In genomic region chr2:204065571-204065970, GRCh38 we compare ENCODE assay signal across 33 cellular contexts.
"Had no signal": no experiment of that assay in that cellular context is flagged by ENCODE, and none has a peak within 500 bp of the region (broad histone marks: within the 10 kb centered on the region; RNA-seq: fewer than 3 reads in every experiment).

No MANE protein-coding gene starts in this region.

- H3K27ac Mint-ChIP-seq: activated CD4-positive, alpha-beta T cell treated with anti-CD3 and anti-CD28 coated beads, Interleukin-2, amount 10 ng/mL, durations not matched to agents 24 days and 14 days; activated CD8-positive, alpha-beta T cell treated with anti-CD3 and anti-CD28 coated beads for 36 hours; activated naive CD8-positive, alpha-beta T cell treated with anti-CD3 and anti-CD28 coated beads for 36 hours; activated T-cell treated with anti-CD3 and anti-CD28 coated beads, Interleukin-2, amount 50 U/mL, for 72 hours; activated T-helper 17 cell treated with anti-CD3 and anti-CD28 coated beads, Interleukin-2, amount 50 U/mL, for 72 hours; T-helper 1 cell treated with Interleukin-12 subunit alpha and Interleukin-12 subunit beta and Interleukin-4 antibody, amounts not matched to agents 30 μg/mL and 1 μg/mL, for 36 hours; T-helper 2 cell treated with Interferon-gamma antibody and Interleukin-4, amounts not matched to agents 5 μg/mL and 100 μg/mL, for 36 hours had no signal

- H3K4me3 Mint-ChIP-seq: activated CD4-positive, alpha-beta T cell treated with anti-CD3 and anti-CD28 coated beads, Interleukin-2, amount 10 ng/mL, durations not matched to agents 24 days and 14 days; activated CD8-positive, alpha-beta T cell treated with anti-CD3 and anti-CD28 coated beads for 36 hours; activated naive CD8-positive, alpha-beta T cell treated with anti-CD3 and anti-CD28 coated beads for 36 hours; activated T-cell treated with anti-CD3 and anti-CD28 coated beads, Interleukin-2, amount 50 U/mL, for 72 hours; activated T-helper 17 cell treated with anti-CD3 and anti-CD28 coated beads, Interleukin-2, amount 50 U/mL, for 72 hours; T-helper 1 cell treated with Interleukin-12 subunit alpha and Interleukin-12 subunit beta and Interleukin-4 antibody, amounts not matched to agents 30 μg/mL and 1 μg/mL, for 36 hours; T-helper 2 cell treated with Interferon-gamma antibody and Interleukin-4, amounts not matched to agents 5 μg/mL and 100 μg/mL, for 36 hours had no signal

- DNase-seq: activated CD4-positive, alpha-beta T cell treated with anti-CD3 and anti-CD28 coated beads, Interleukin-2, amount 10 ng/mL, durations not matched to agents 24 days and 14 days; activated CD4-positive, alpha-beta T cell treated with anti-CD3 and anti-CD28 coated beads, Interleukin-2, amount 50 U/mL, for 4 hours; activated CD8-positive, alpha-beta T cell treated with anti-CD3 and anti-CD28 coated beads for 36 hours; activated effector memory CD4-positive, alpha-beta T cell treated with anti-CD3 and anti-CD28 coated beads, Interleukin-2, amount 50 U/mL, for 16 hours; activated naive CD4-positive, alpha-beta T cell; activated naive CD4-positive, alpha-beta T cell treated with anti-CD3 and anti-CD28 coated beads, Interleukin-2, amount 50 U/mL, for 16 hours; activated naive CD8-positive, alpha-beta T cell treated with anti-CD3 and anti-CD28 coated beads for 36 hours; activated T-cell treated with anti-CD3 and anti-CD28 coated beads, Interleukin-2, amount 50 U/mL, for 1 hour; activated T-cell treated with anti-CD3 and anti-CD28 coated beads, Interleukin-2, amount 50 U/mL, for 72 hours; amniotic stem cell; aorta; body of pancreas; Kasumi-1; MM.1S; MV-4-11; NCI-H1092; NCI-H1436 treated with DMSO at 0.1 percent for 48 hours; NCI-H187; NCI-H2029 treated with DMSO at 0.1 percent for 48 hours; NCI-H2107; NCI-H2171; NCI-H510A; NCI-H526; NCI-H748 treated with DMSO at 0.1 percent for 48 hours; NK-92 treated with Interleukin-12 subunit alpha and Interleukin-12 subunit beta, amount 100 ng/mL, for 24 hours; PC-3; Peyer's patch; RPMI8226; SHP77 treated with DMSO at 0.1 percent for 48 hours; SK-N-SH had no signal

- H3K9me3 Mint-ChIP-seq: activated CD8-positive, alpha-beta T cell treated with anti-CD3 and anti-CD28 coated beads for 36 hours; activated naive CD8-positive, alpha-beta T cell treated with anti-CD3 and anti-CD28 coated beads for 36 hours; activated T-cell treated with anti-CD3 and anti-CD28 coated beads, Interleukin-2, amount 50 U/mL, for 72 hours; activated T-helper 17 cell treated with anti-CD3 and anti-CD28 coated beads, Interleukin-2, amount 50 U/mL, for 72 hours had no signal

- H3K4me1 Mint-ChIP-seq: activated CD4-positive, alpha-beta T cell treated with anti-CD3 and anti-CD28 coated beads, Interleukin-2, amount 10 ng/mL, durations not matched to agents 24 days and 14 days; activated naive CD8-positive, alpha-beta T cell treated with anti-CD3 and anti-CD28 coated beads for 36 hours; activated T-helper 17 cell treated with anti-CD3 and anti-CD28 coated beads, Interleukin-2, amount 50 U/mL, for 72 hours had no signal

- H3K36me3 Mint-ChIP-seq: activated naive CD8-positive, alpha-beta T cell treated with anti-CD3 and anti-CD28 coated beads for 36 hours had no signal

- ATAC-seq: activated CD8-positive, alpha-beta T cell treated with anti-CD3 and anti-CD28 coated beads for 36 hours; activated T-cell treated with anti-CD3 and anti-CD28 coated beads, Interleukin-2, amount 50 U/mL, for 72 hours; activated T-helper 17 cell treated with anti-CD3 and anti-CD28 coated beads, Interleukin-2, amount 50 U/mL, for 72 hours; body of pancreas; PC-3 had no signal

- H3K27me3 Mint-ChIP-seq: activated T-helper 17 cell treated with anti-CD3 and anti-CD28 coated beads, Interleukin-2, amount 50 U/mL, for 72 hours had no signal
